In genomic region chr1:43382027-43382771, GRCh38 we compare ENCODE assay signal across 10 cellular contexts.
DNase-seq lines count a peak whose midpoint lies in the region; ATAC-seq and TF ChIP-seq lines count a peak whose summit lies in the region.
"Had no signal": no experiment of that assay in that cellular context is flagged by ENCODE, and none has a peak within 500 bp of the region (broad histone marks: within the 10 kb centered on the region; RNA-seq: fewer than 3 reads in every experiment).

No MANE protein-coding gene starts in this region.

- peak overlapping the region; percentile 52 for H3K27ac Mint-ChIP-seq in nephron progenitor cell

- no peak overlapping the region for H3K4me3 Mint-ChIP-seq in nephron progenitor cell
- H3K4me3 Mint-ChIP-seq: activated CD8-positive, alpha-beta T cell treated with anti-CD3 and anti-CD28 coated beads for 36 hours had no signal

- H3K27me3 Mint-ChIP-seq in nephron progenitor cell (ENCODE audit: low read depth, poor library complexity) = peaks cover 3% of the 10 kb centered on the region
- H3K27me3 Mint-ChIP-seq: activated CD8-positive, alpha-beta T cell treated with anti-CD3 and anti-CD28 coated beads for 36 hours had no signal

- no peaks in the 10 kb centered on the region for H3K27me3 ChIP-seq in HL-60 (ENCODE audit: insufficient read depth, poor library complexity, severe bottlenecking)

- peaks cover 30% of the 10 kb centered on the region for H3K36me3 Mint-ChIP-seq in nephron progenitor cell (ENCODE audit: low read depth)

- TF ChIP-seq CTCF in HL-60 (IDR thresholded peaks at IDR 0.05; ENCODE audit: insufficient read depth, low read length) (no peak), nephron progenitor cell (IDR thresholded peaks at IDR 0.05) (no peak)

- no peaks in the 10 kb centered on the region for H3K4me1 Mint-ChIP-seq in nephron progenitor cell

- H3K9me3 Mint-ChIP-seq in nephron progenitor cell = no peaks in the 10 kb centered on the region
- H3K9me3 Mint-ChIP-seq: activated CD8-positive, alpha-beta T cell treated with anti-CD3 and anti-CD28 coated beads for 36 hours had no signal

- DNase-seq in HL-60 (ENCODE audit: low read depth in 1 of 2, low spot score in 1 of 2) = no peak
- DNase-seq in cerebellar cortex (ENCODE audit: low spot score) = peak; percentile 79
- DNase-seq in nephron progenitor cell = no peak
- no peak for DNase-seq in CD1c-positive myeloid dendritic cell (ENCODE audit: extremely low spot score)
- DNase-seq: activated CD8-positive, alpha-beta T cell treated with anti-CD3 and anti-CD28 coated beads for 36 hours; Caco-2; NCI-H187 treated with DMSO at 0.1 percent for 48 hours had no signal

- no peak for ATAC-seq in GM21390 (IDR thresholded peaks at IDR 0.05; ENCODE audit: unreplicated experiment)
- ATAC-seq in HG03135 (IDR thresholded peaks at IDR 0.05; ENCODE audit: unreplicated experiment) = no peak
- ATAC-seq: activated CD8-positive, alpha-beta T cell treated with anti-CD3 and anti-CD28 coated beads for 36 hours had no signal

- H3K4me3 ChIP-seq in HL-60 (replicated peaks; ENCODE audit: insufficient read depth, low read length) = no peak overlapping the region
- H3K4me3 ChIP-seq: GM23248 had no signal

- peak overlapping the region; percentile 40; the same call in 1 of the 2 replicates for H3K27ac ChIP-seq in HL-60 (replicated peaks)
- H3K27ac ChIP-seq: GM23248 had no signal
